Comparison of ENCODE assay signal across 1 cellular context in genomic region chr2:48112911-48113687, GRCh38.
TF ChIP-seq lines count a peak whose summit lies in the region.

No MANE protein-coding gene starts in this region.

TF ChIP-seq in HepG2, 621 proteins besides CTCF, POLR2A, EP300 and RAD21 (continued from another document and continues in another):
- TF ChIP-seq FOXO4 (CRISPR knock-in tag; conservative IDR thresholded peaks at IDR 0.05): no peak
- TF ChIP-seq ZEB1 (IDR thresholded peaks at IDR 0.05; ENCODE audit: insufficient replicate concordance, low read depth): no peak
- TF ChIP-seq ZNF12 (CRISPR knock-in tag; IDR thresholded peaks at IDR 0.05): no peak
- no peak for TF ChIP-seq KDM6A (CRISPR knock-in tag; IDR thresholded peaks at IDR 0.05; ENCODE audit: low read depth)
- no peak for TF ChIP-seq ZNF772 (CRISPR knock-in tag; IDR thresholded peaks at IDR 0.05)
- no peak for TF ChIP-seq SKIL (CRISPR knock-in tag; IDR thresholded peaks at IDR 0.05; ENCODE audit: borderline replicate concordance)
- no peak for TF ChIP-seq NCOR1 (IDR thresholded peaks at IDR 0.05; ENCODE audit: borderline replicate concordance, low read length)
- TF ChIP-seq ASH2L (IDR thresholded peaks at IDR 0.05; ENCODE audit: insufficient read length, low read depth, low read length): no peak
- no peak for TF ChIP-seq HNRNPLL (IDR thresholded peaks at IDR 0.05; ENCODE audit: low read depth, low read length, poor library complexity, severe bottlenecking)
- no peak for TF ChIP-seq ZBTB4 (CRISPR knock-in tag; IDR thresholded peaks at IDR 0.05; ENCODE audit: borderline replicate concordance)
- no peak for TF ChIP-seq ATM (IDR thresholded peaks at IDR 0.05; ENCODE audit: borderline replicate concordance)
- TF ChIP-seq ZBED4 (CRISPR knock-in tag; IDR thresholded peaks at IDR 0.05; ENCODE audit: borderline replicate concordance): no peak
- no peak for TF ChIP-seq ZC3H13 (CRISPR knock-in tag; IDR thresholded peaks at IDR 0.05)
- no peak for TF ChIP-seq ZNF33B (CRISPR knock-in tag; IDR thresholded peaks at IDR 0.05)
- peak; percentile 42 for TF ChIP-seq ARID5B (CRISPR knock-in tag; IDR thresholded peaks at IDR 0.05)
- no peak for TF ChIP-seq CSRNP1 (CRISPR knock-in tag; IDR thresholded peaks at IDR 0.05)
- TF ChIP-seq REXO4 (CRISPR knock-in tag; IDR thresholded peaks at IDR 0.05; ENCODE audit: borderline replicate concordance): no peak
- 0 out of 2 replicates have a peak, but pooled peaks have one; percentile 57 for TF ChIP-seq ZNF292 (CRISPR knock-in tag; IDR thresholded peaks at IDR 0.05; ENCODE audit: borderline replicate concordance, low read depth)
- TF ChIP-seq BORCS8-MEF2B (CRISPR knock-in tag; IDR thresholded peaks at IDR 0.05): no peak
- TF ChIP-seq ZNF678 (CRISPR knock-in tag; IDR thresholded peaks at IDR 0.05): no peak
- no peak for TF ChIP-seq MYPOP (CRISPR knock-in tag; IDR thresholded peaks at IDR 0.05)
- TF ChIP-seq TFDP1 (CRISPR knock-in tag; IDR thresholded peaks at IDR 0.05; ENCODE audit: borderline replicate concordance): no peak
- no peak for TF ChIP-seq GLMP (CRISPR knock-in tag; IDR thresholded peaks at IDR 0.05; ENCODE audit: borderline replicate concordance)
- 0 out of 2 replicates have a peak, but pooled peaks have one; percentile 31 for TF ChIP-seq PAXIP1 (CRISPR knock-in tag; conservative IDR thresholded peaks at IDR 0.05)
- no peak for TF ChIP-seq ZMYM2 (CRISPR knock-in tag; IDR thresholded peaks at IDR 0.05)
- no peak for TF ChIP-seq HOXD1 (CRISPR knock-in tag; IDR thresholded peaks at IDR 0.05)
- TF ChIP-seq PBX3 (CRISPR knock-in tag; IDR thresholded peaks at IDR 0.05; ENCODE audit: borderline replicate concordance): no peak
